In the genomic region with DNA sequence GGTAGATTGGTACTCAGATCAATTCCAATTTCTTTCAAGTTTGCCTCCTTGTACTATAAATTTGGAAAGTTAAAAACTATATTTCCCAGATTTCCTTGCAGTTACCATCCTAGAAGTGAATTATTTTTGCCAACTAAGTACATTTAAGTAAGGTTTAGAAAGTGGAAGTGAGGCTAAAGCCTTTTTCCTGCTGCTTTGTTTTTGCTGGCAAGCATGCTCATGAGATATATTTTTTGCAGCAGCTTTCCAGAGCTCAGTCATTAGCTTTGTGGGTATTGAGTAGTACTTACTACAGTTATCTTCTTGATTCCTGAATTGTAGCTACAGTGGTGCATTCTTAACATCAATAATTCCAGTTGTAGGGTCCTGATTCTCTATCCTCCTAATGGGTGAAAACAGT, we compare ENCODE assay signal across 17 cellular contexts. TPM values are rescaled to one million over a fixed set of nuclear protein-coding genes. Genes with fewer than 3 reads are reported as not detected.
DNase-seq lines count a peak whose midpoint lies in the region; ATAC-seq, FAIRE-seq and TF ChIP-seq lines count a peak whose summit lies in the region.
"Had no signal": no experiment of that assay in that cellular context is flagged by ENCODE, and none has a peak within 500 bp of the region (broad histone marks: within the 10 kb centered on the region; RNA-seq: fewer than 3 reads in every experiment).

No MANE protein-coding gene starts in this region.

- H3K4me2 ChIP-seq in A549 = no peak overlapping the region
- peak overlapping the region; percentile 25 for H3K4me2 ChIP-seq in endothelial cell of umbilical vein (ENCODE audit: insufficient read depth, low read length)
- H3K4me2 ChIP-seq in neuronal stem cell (ENCODE audit: insufficient read depth, low read length, poor library complexity, severe bottlenecking) = no peak overlapping the region

- H3K9ac ChIP-seq in endothelial cell of umbilical vein (replicated peaks; ENCODE audit: extremely low read depth, insufficient read depth, low read length) (no peak overlapping the region), neuronal stem cell (ENCODE audit: low read depth, low read length, poor library complexity) (no peak overlapping the region)

- H3K9me3 ChIP-seq in A549 (no peaks in the 10 kb centered on the region), endothelial cell of umbilical vein (replicated peaks; ENCODE audit: control insufficient read depth, insufficient read depth, low read length) (no peaks in the 10 kb centered on the region), neuronal stem cell (replicated peaks in 1 of 2; ENCODE audit: control insufficient read depth in 2 of 2, insufficient read depth in 1 of 2, low read depth in 1 of 2, low read length in 2 of 2) (no peaks in the 10 kb centered on the region)

- no peak overlapping the region for H2BK120ac ChIP-seq in neuronal stem cell (ENCODE audit: low read depth, low read length)

- H2BK12ac ChIP-seq in neuronal stem cell (ENCODE audit: low read length) = no peak overlapping the region

- peaks cover 15% of the 10 kb centered on the region; the same call in 2 of the 3 replicates for H3K4me1 ChIP-seq in A549
- H3K4me1 ChIP-seq in endothelial cell of umbilical vein (ENCODE audit: control insufficient read depth, extremely low read depth, insufficient read depth, low read length) = peaks cover 18% of the 10 kb centered on the region
- H3K4me1 ChIP-seq in neuronal stem cell (ENCODE audit: control insufficient read depth in 2 of 2, insufficient read depth in 1 of 2, low read depth in 1 of 2, low read length in 2 of 2) = peaks cover 0 to 3% of the 10 kb centered on the region in 2 donors

- no peaks in the 10 kb centered on the region for H3K79me1 ChIP-seq in neuronal stem cell (ENCODE audit: low read depth, low read length)

- no peaks in the 10 kb centered on the region for H4K20me1 ChIP-seq in endothelial cell of umbilical vein (replicated peaks; ENCODE audit: control insufficient read depth, extremely low read depth, insufficient read depth, low read length)

- H3K4me3 ChIP-seq in A549 (no peak overlapping the region), endothelial cell of umbilical vein (replicated peaks in 1 of 3; ENCODE audit: insufficient read depth in 1 of 3, low read depth in 1 of 3, low read length in 3 of 3) (no peak overlapping the region), neuronal stem cell (ENCODE audit: low read length in 2 of 2) (no peak overlapping the region)

- H3K23ac ChIP-seq in neuronal stem cell (ENCODE audit: low read depth, low read length, poor library complexity) = no peak overlapping the region

- TF ChIP-seq CTCF in A549 (IDR thresholded peaks at IDR 0.05) (no peak), VCaP (conservative IDR thresholded peaks at IDR 0.05) (no peak), endothelial cell of umbilical vein (IDR thresholded peaks at IDR 0.05; ENCODE audit: extremely low read depth in 1 of 2, insufficient read depth in 1 of 2, low read depth in 1 of 2, low read length in 2 of 2) (no peak), nephron (IDR thresholded peaks at IDR 0.05; ENCODE audit: unreplicated experiment in 3 of 3) (no peak)

- H3K4me1 Mint-ChIP-seq in nephron = peaks cover 16% of the 10 kb centered on the region
- H3K4me1 Mint-ChIP-seq in stimulated activated naive CD8-positive, alpha-beta T cell treated with anti-CD3 and anti-CD28 coated beads, Interleukin-15, amount 100 ng/mL, for 72 hours = peaks cover 11% of the 10 kb centered on the region

- H2BK15ac ChIP-seq in neuronal stem cell (ENCODE audit: low read length) = no peak overlapping the region

- no peaks in the 10 kb centered on the region for H3K36me3 ChIP-seq in endothelial cell of umbilical vein (ENCODE audit: control insufficient read depth in 2 of 2, extremely low read depth in 1 of 2, insufficient read depth in 2 of 2, low read length in 2 of 2)
- peaks cover 0 to 6% of the 10 kb centered on the region in 2 donors for H3K36me3 ChIP-seq in neuronal stem cell (replicated peaks in 1 of 2; ENCODE audit: control insufficient read depth in 2 of 2, insufficient read depth in 2 of 2, low read length in 2 of 2)

- POLR2A ChIA-PET in A549 (lab: Yijun Ruan, JAX) = no interaction called here
- POLR2A ChIA-PET in endothelial cell of umbilical vein (lab: Charles Lee) = no interaction called here

- no peak for TF ChIP-seq EP300 in A549 (IDR thresholded peaks at IDR 0.05)

- intact Hi-C loops in endothelial cell of umbilical vein (cut with micrococcal nuclease) = no loop called here

- no peak for DNase-seq in A549 (ENCODE audit: low read depth in 1 of 2, low spot score in 1 of 2)
- peak; percentile 70 for DNase-seq in endothelial cell of umbilical vein (ENCODE audit: low read depth, low spot score)
- DNase-seq in neuronal stem cell (ENCODE audit: low spot score) = no peak
- no peak for DNase-seq in stimulated activated naive CD8-positive, alpha-beta T cell treated with anti-CD3 and anti-CD28 coated beads, Interleukin-15, amount 100 ng/mL, for 72 hours
- no peak for DNase-seq in OCI-M1 (lab: John Stamatoyannopoulos, UW)
- DNase-seq: 8988T; C1 segment of cervical spinal cord; Calu3; CD4-positive, alpha-beta T cell; DMS 273 treated with DMSO at 0.1 percent for 48 hours; HCEC 1CT; HFFc6 had no signal

- peak overlapping the region; percentile 59 to 89 (median 67) for H3K27ac Mint-ChIP-seq in nephron
- no peak overlapping the region for H3K27ac Mint-ChIP-seq in stimulated activated naive CD8-positive, alpha-beta T cell treated with anti-CD3 and anti-CD28 coated beads, Interleukin-15, amount 100 ng/mL, for 72 hours
- H3K27ac Mint-ChIP-seq: B cell; CD4-positive, alpha-beta T cell; HFFc6 had no signal

- peaks cover 15% of the 10 kb centered on the region for H3K79me2 ChIP-seq in endothelial cell of umbilical vein (ENCODE audit: control insufficient read depth, insufficient read depth, low read length)

- no peaks in the 10 kb centered on the region for H3K9me1 ChIP-seq in endothelial cell of umbilical vein (replicated peaks; ENCODE audit: control insufficient read depth, extremely low read depth, insufficient read depth, low read length)

- peak overlapping the region in 1 of 3 experiments; percentile 14 for H3K4me3 Mint-ChIP-seq in nephron
- no peak overlapping the region for H3K4me3 Mint-ChIP-seq in stimulated activated naive CD8-positive, alpha-beta T cell treated with anti-CD3 and anti-CD28 coated beads, Interleukin-15, amount 100 ng/mL, for 72 hours
- H3K4me3 Mint-ChIP-seq: B cell; CD4-positive, alpha-beta T cell; HFFc6 had no signal

- no peak for TF ChIP-seq POLR2A in A549 (IDR thresholded peaks at IDR 0.05; ENCODE audit: low read length)
- TF ChIP-seq POLR2A in endothelial cell of umbilical vein (IDR thresholded peaks at IDR 0.05; ENCODE audit: low read depth, low read length) = no peak

- TF ChIP-seq RAD21 in A549 (conservative IDR thresholded peaks at IDR 0.05 in 1 of 2, IDR thresholded peaks at IDR 0.05 in 1 of 2) = no peak

- H2BK5ac ChIP-seq in neuronal stem cell (ENCODE audit: low read length) = no peak overlapping the region

- H2AK5ac ChIP-seq in neuronal stem cell (ENCODE audit: low read depth, low read length) = no peak overlapping the region

- no peak overlapping the region for H3K4ac ChIP-seq in neuronal stem cell (ENCODE audit: low read length)

- dilution Hi-C loops in endothelial cell of umbilical vein (cut with MboI; ENCODE audit: extremely low pct_ligation_motif_present, low sequenced_read_pairs) = no loop called here

- H3K27me3 ChIP-seq in endothelial cell of umbilical vein (ENCODE audit: control insufficient read depth in 2 of 2, insufficient read depth in 2 of 2, low read length in 2 of 2) = peaks cover 20 to 27% of the 10 kb centered on the region in 2 experiments
- H3K27me3 ChIP-seq in neuronal stem cell (ENCODE audit: control insufficient read depth in 3 of 3, insufficient read depth in 3 of 3, low read depth in 1 of 3, low read length in 3 of 3) = peaks cover 0 to 6% (median 0%) of the 10 kb centered on the region in 3 experiments

- no TSS peak for BruUV-seq in endothelial cell of umbilical vein (replicated peaks; lab: Mats Ljungman, UMichigan)

- H3K36me3 Mint-ChIP-seq in nephron (ENCODE audit: low read depth) = peaks cover 4% of the 10 kb centered on the region

- no peak overlapping the region for H4K8ac ChIP-seq in neuronal stem cell (ENCODE audit: low read depth, low read length)

- no peaks in the 10 kb centered on the region for H3K9me3 Mint-ChIP-seq in nephron
- no peaks in the 10 kb centered on the region for H3K9me3 Mint-ChIP-seq in stimulated activated naive CD8-positive, alpha-beta T cell treated with anti-CD3 and anti-CD28 coated beads, Interleukin-15, amount 100 ng/mL, for 72 hours
- H3K9me3 Mint-ChIP-seq: CD4-positive, alpha-beta T cell; HFFc6 had no signal

- H3K27ac ChIP-seq in A549 = no peak overlapping the region
- H3K27ac ChIP-seq in VCaP = peak overlapping the region; percentile 86
- no peak overlapping the region for H3K27ac ChIP-seq in endothelial cell of umbilical vein (ENCODE audit: insufficient read depth, low read depth, low read length)
- H3K27ac ChIP-seq in neuronal stem cell (replicated peaks; ENCODE audit: low read length) = no peak overlapping the region
- H3K27ac ChIP-seq: HL-60 had no signal

- H2AFZ ChIP-seq in endothelial cell of umbilical vein (ENCODE audit: low read depth, low read length) = no peak overlapping the region
- no peak overlapping the region for H2AFZ ChIP-seq in neuronal stem cell (ENCODE audit: low read length)

- H3K27me3 Mint-ChIP-seq in nephron (ENCODE audit: low read depth) = no peaks in the 10 kb centered on the region
- peaks cover 23% of the 10 kb centered on the region for H3K27me3 Mint-ChIP-seq in stimulated activated naive CD8-positive, alpha-beta T cell treated with anti-CD3 and anti-CD28 coated beads, Interleukin-15, amount 100 ng/mL, for 72 hours

- no peak overlapping the region for H3K14ac ChIP-seq in neuronal stem cell (ENCODE audit: low read length)

- FAIRE-seq in A549 (lab: Jason Lieb, UNC) (no peak), endothelial cell of umbilical vein (lab: Jason Lieb, UNC) (peak; percentile 67)
- FAIRE-seq: GM19239 had no signal

- CTCF ChIA-PET in A549 (lab: Yijun Ruan, JAX) (interaction anchor here (3.4 kb wide), 1 partner anchor 44 kb away, joined by 18 read pairs; no protein-coding TSS in a partner anchor), endothelial cell of umbilical vein (lab: Charles Lee) (interaction anchor here (0.5 to 0.7 kb wide), 2 partner anchors 10 to 43 kb away, joined by 3 to 5 read pairs; no protein-coding TSS in a partner anchor)

- H3K18ac ChIP-seq in neuronal stem cell (ENCODE audit: low read length) = no peak overlapping the region

- H4K91ac ChIP-seq in neuronal stem cell (ENCODE audit: low read depth, low read length, poor library complexity) = no peak overlapping the region

- ATAC-seq in A549 = no peak
- no peak for ATAC-seq in stimulated activated naive CD8-positive, alpha-beta T cell treated with anti-CD3 and anti-CD28 coated beads, Interleukin-15, amount 100 ng/mL, for 72 hours

RNA-seq across cellular contexts. Expression of a gene that starts 3.5 kb away (rescaled TPM):
- polyA plus RNA-seq in A549 (2011; rRNA removed) = 905 and 1,048 TPM in 2 replicates
- 392 and 461 TPM in 2 replicates for polyA plus RNA-seq in A549 (2012; cell fraction: cytosol; rRNA removed)
- polyA plus RNA-seq in A549 (2012; cell fraction: nucleus; rRNA removed) = 138 and 209 TPM in 2 replicates
- polyA plus RNA-seq in A549 (2017; fragmentation: RNase III; extraction: RNeasy Plus Mini Kit Qiagen cat#74134 plus additional on column Dnase treatment) = 1,119 to 1,187 TPM (median 1,159 TPM) in 3 replicates
- 402 and 503 TPM in 2 replicates for polyA minus RNA-seq in A549 (2011; rRNA and poly(A)+ RNA removed)
- total RNA-seq in endothelial cell of umbilical vein = 632 and 637 TPM in 2 replicates
- 220 and 325 TPM in 2 replicates for polyA plus RNA-seq in endothelial cell of umbilical vein
- polyA plus RNA-seq in endothelial cell of umbilical vein (2011; cell fraction: cytosol; rRNA removed) = 503 and 568 TPM in 2 replicates
- 168 and 211 TPM in 2 replicates for polyA plus RNA-seq in endothelial cell of umbilical vein (2011; cell fraction: nucleus; rRNA removed)
- 726 and 859 TPM in 2 replicates for polyA plus RNA-seq in endothelial cell of umbilical vein (2012)
- 207 and 247 TPM in 2 replicates for polyA minus RNA-seq in endothelial cell of umbilical vein
- 397 TPM for polyA minus RNA-seq in endothelial cell of umbilical vein (2011; cell fraction: cytosol; rRNA and poly(A)+ RNA removed)
- polyA minus RNA-seq in endothelial cell of umbilical vein (2011; cell fraction: nucleus; rRNA and poly(A)+ RNA removed) = 61.1 and 66.3 TPM in 2 replicates
- 1,368 TPM for polyA plus RNA-seq in neuronal stem cell (2013, experiment 1 of 2)
- 1,375 TPM for polyA plus RNA-seq in neuronal stem cell (2013, experiment 2 of 2)

RNA-seq across cellular contexts. Expression of a gene that starts 46.1 kb away (rescaled TPM):
- polyA plus RNA-seq in A549 (2011; rRNA removed) (1.8 and 2.2 TPM in 2 replicates), A549 (2017; fragmentation: RNase III; extraction: RNeasy Plus Mini Kit Qiagen cat#74134 plus additional on column Dnase treatment) (7.1 to 9.5 TPM (median 8.2 TPM) in 3 replicates), endothelial cell of umbilical vein (0.06 TPM in 1 of 2 replicates, not detected in the other)
- 4.2 and 6.1 TPM in 2 replicates for polyA plus RNA-seq in A549 (2012; cell fraction: cytosol; rRNA removed)
- 4.1 and 4.4 TPM in 2 replicates for polyA plus RNA-seq in A549 (2012; cell fraction: nucleus; rRNA removed)
- 0.83 and 0.97 TPM in 2 replicates for polyA minus RNA-seq in A549 (2011; rRNA and poly(A)+ RNA removed)
- 0.14 and 0.20 TPM in 2 replicates for total RNA-seq in endothelial cell of umbilical vein
- not detected in 2 replicates for polyA plus RNA-seq in endothelial cell of umbilical vein (2011; cell fraction: cytosol; rRNA removed)
- polyA plus RNA-seq in endothelial cell of umbilical vein (2011; cell fraction: nucleus; rRNA removed) = not detected in 2 replicates
- polyA plus RNA-seq in endothelial cell of umbilical vein (2012) = not detected in 2 replicates
- polyA minus RNA-seq in endothelial cell of umbilical vein = not detected in 2 replicates
- polyA minus RNA-seq in endothelial cell of umbilical vein (2011; cell fraction: cytosol; rRNA and poly(A)+ RNA removed) = not detected
- not detected in 2 replicates for polyA minus RNA-seq in endothelial cell of umbilical vein (2011; cell fraction: nucleus; rRNA and poly(A)+ RNA removed)
- polyA plus RNA-seq in neuronal stem cell (2013, experiment 1 of 2) = 0.07 TPM
- polyA plus RNA-seq in neuronal stem cell (2013, experiment 2 of 2) = 0.06 TPM
- total RNA-seq: CD4-positive, alpha-beta T cell had no signal

Comparison
In these comparisons a context has a peak if more than half of its experiments do, and no peak if none do; other contexts are left out.
1. H3K27ac Mint-ChIP-seq: peak in nephron (3 of 3); none in stimulated activated naive CD8-positive, alpha-beta T cell treated with anti-CD3 and anti-CD28 coated beads, Interleukin-15, amount 100 ng/mL, for 72 hours (0 of 2).